ENCODE assay signal across 33 cellular contexts in genomic region chr4:7222521-7222920, GRCh38. TPM values are rescaled to one million over a fixed set of nuclear protein-coding genes. Genes with fewer than 3 reads are reported as not detected.
"Had no signal": no experiment of that assay in that cellular context is flagged by ENCODE, and none has a peak within 500 bp of the region (broad histone marks: within the 10 kb centered on the region; RNA-seq: fewer than 3 reads in every experiment).

No MANE protein-coding gene starts in this region.

- FAIRE-seq: K562, TTC549 had no signal

- H3K4me3 Mint-ChIP-seq: activated CD4-positive, alpha-beta T cell treated with anti-CD3 and anti-CD28 coated beads for 36 hours; activated CD4-positive, alpha-beta T cell treated with anti-CD3 and anti-CD28 coated beads, Interleukin-2, amount 10 ng/mL, durations not matched to agents 7 days and 5 days; activated CD8-positive, alpha-beta T cell treated with anti-CD3 and anti-CD28 coated beads, Interleukin-2, amount 10 ng/mL, durations not matched to agents 7 days and 5 days; activated naive CD4-positive, alpha-beta T cell treated with anti-CD3 and anti-CD28 coated beads, Interleukin-2, amount 50 U/mL, for 24 hours; activated naive CD8-positive, alpha-beta T cell treated with anti-CD3 and anti-CD28 coated beads, Interleukin-2, amount 10 ng/mL, durations not matched to agents 7 days and 5 days; activated T-cell treated with anti-CD3 and anti-CD28 coated beads, Interleukin-2, amount 50 U/mL, for 24 hours; T-helper 1 cell treated with Interleukin-12 subunit alpha and Interleukin-12 subunit beta and Interleukin-4 antibody, amounts not matched to agents 30 μg/mL and 1 μg/mL, for 36 hours; T-helper 2 cell treated with Interferon-gamma antibody and Interleukin-4, amounts not matched to agents 5 μg/mL and 100 μg/mL, for 36 hours; WTC11 had no signal

- H3K9me3 Mint-ChIP-seq: activated CD4-positive, alpha-beta T cell treated with anti-CD3 and anti-CD28 coated beads, Interleukin-2, amount 10 ng/mL, durations not matched to agents 7 days and 5 days; activated naive CD4-positive, alpha-beta T cell treated with anti-CD3 and anti-CD28 coated beads, Interleukin-2, amount 50 U/mL, for 24 hours; activated T-cell treated with anti-CD3 and anti-CD28 coated beads, Interleukin-2, amount 50 U/mL, for 24 hours; T-helper 1 cell treated with Interleukin-12 subunit alpha and Interleukin-12 subunit beta and Interleukin-4 antibody, amounts not matched to agents 30 μg/mL and 1 μg/mL, for 36 hours; T-helper 2 cell treated with Interferon-gamma antibody and Interleukin-4, amounts not matched to agents 5 μg/mL and 100 μg/mL, for 36 hours; WTC11 had no signal

- H3K27ac Mint-ChIP-seq: activated CD4-positive, alpha-beta T cell treated with anti-CD3 and anti-CD28 coated beads for 36 hours; activated CD4-positive, alpha-beta T cell treated with anti-CD3 and anti-CD28 coated beads, Interleukin-2, amount 10 ng/mL, durations not matched to agents 7 days and 5 days; activated CD8-positive, alpha-beta T cell treated with anti-CD3 and anti-CD28 coated beads, Interleukin-2, amount 10 ng/mL, durations not matched to agents 7 days and 5 days; activated naive CD4-positive, alpha-beta T cell treated with anti-CD3 and anti-CD28 coated beads, Interleukin-2, amount 50 U/mL, for 24 hours; activated naive CD8-positive, alpha-beta T cell treated with anti-CD3 and anti-CD28 coated beads, Interleukin-2, amount 10 ng/mL, durations not matched to agents 7 days and 5 days; activated T-cell treated with anti-CD3 and anti-CD28 coated beads, Interleukin-2, amount 50 U/mL, for 24 hours; activated T-helper 2 cell treated with anti-CD3 and anti-CD28 coated beads, Interferon-gamma antibody, Interleukin-2, Interleukin-4, amounts not matched to agents 10 μg/mL and 5 μg/mL and 100 μg/mL, durations not matched to agents 14 hours and 24 hours and 36 hours; T-helper 1 cell treated with Interleukin-12 subunit alpha and Interleukin-12 subunit beta and Interleukin-4 antibody, amounts not matched to agents 30 μg/mL and 1 μg/mL, for 36 hours; T-helper 2 cell treated with Interferon-gamma antibody and Interleukin-4, amounts not matched to agents 5 μg/mL and 100 μg/mL, for 36 hours; WTC11 had no signal

- H3K27me3 ChIP-seq: ascending aorta, body of pancreas, breast epithelium, Peyer's patch had no signal

- H3K27ac ChIP-seq: ascending aorta, body of pancreas, breast epithelium, Peyer's patch, SK-N-MC had no signal

- H3K9me3 ChIP-seq: ascending aorta, body of pancreas, breast epithelium, Peyer's patch had no signal

- H3K36me3 Mint-ChIP-seq: activated naive CD4-positive, alpha-beta T cell treated with anti-CD3 and anti-CD28 coated beads, Interleukin-2, amount 50 U/mL, for 24 hours; activated naive CD8-positive, alpha-beta T cell treated with anti-CD3 and anti-CD28 coated beads, Interleukin-2, amount 10 ng/mL, durations not matched to agents 7 days and 5 days; WTC11 had no signal

- DNase-seq: activated CD4-positive, alpha-beta T cell treated with anti-CD3 and anti-CD28 coated beads for 36 hours; activated CD4-positive, alpha-beta T cell treated with anti-CD3 and anti-CD28 coated beads, Interleukin-2, amount 10 ng/mL, durations not matched to agents 7 days and 5 days; activated CD4-positive, alpha-beta T cell treated with anti-CD3 and anti-CD28 coated beads, Interleukin-2, amount 50 U/mL, for 48 hours; activated CD8-positive, alpha-beta T cell treated with anti-CD3 and anti-CD28 coated beads, Interleukin-2, amount 10 ng/mL, durations not matched to agents 7 days and 5 days; activated gamma-delta T cell; activated naive CD4-positive, alpha-beta T cell treated with Interleukin-2 at 50 U/mL for 16 hours; activated naive CD8-positive, alpha-beta T cell treated with anti-CD3 and anti-CD28 coated beads, Interleukin-2, amount 10 ng/mL, durations not matched to agents 7 days and 5 days; activated T-cell treated with anti-CD3 and anti-CD28 coated beads, Interleukin-2, amount 50 U/mL, for 24 hours; amygdala; body of pancreas; caudate nucleus; IMR-90; NCI-H1105; NCI-H1417 treated with DMSO at 0.1 percent for 48 hours; NCI-H1694 treated with DMSO at 0.1 percent for 48 hours; NCI-H2029; NCI-H345; NCI-H524 treated with DMSO at 0.1 percent for 48 hours; PC-3; Peyer's patch; RPMI8226 had no signal

- H3K4me3 ChIP-seq: ascending aorta, body of pancreas, breast epithelium, K562, Peyer's patch, SK-N-MC had no signal

- H3K4me1 ChIP-seq: ascending aorta, body of pancreas, breast epithelium, Peyer's patch had no signal

- H3K4me1 Mint-ChIP-seq: activated CD4-positive, alpha-beta T cell treated with anti-CD3 and anti-CD28 coated beads for 36 hours; activated CD4-positive, alpha-beta T cell treated with anti-CD3 and anti-CD28 coated beads, Interleukin-2, amount 10 ng/mL, durations not matched to agents 7 days and 5 days; activated naive CD4-positive, alpha-beta T cell treated with anti-CD3 and anti-CD28 coated beads, Interleukin-2, amount 50 U/mL, for 24 hours; activated naive CD8-positive, alpha-beta T cell treated with anti-CD3 and anti-CD28 coated beads, Interleukin-2, amount 10 ng/mL, durations not matched to agents 7 days and 5 days; WTC11 had no signal

- H3K27me3 Mint-ChIP-seq: activated CD4-positive, alpha-beta T cell treated with anti-CD3 and anti-CD28 coated beads for 36 hours; activated CD4-positive, alpha-beta T cell treated with anti-CD3 and anti-CD28 coated beads, Interleukin-2, amount 10 ng/mL, durations not matched to agents 7 days and 5 days; activated naive CD8-positive, alpha-beta T cell treated with anti-CD3 and anti-CD28 coated beads, Interleukin-2, amount 10 ng/mL, durations not matched to agents 7 days and 5 days had no signal

- ATAC-seq: activated CD4-positive, alpha-beta T cell treated with anti-CD3 and anti-CD28 coated beads for 36 hours; activated CD4-positive, CD25-positive, alpha-beta regulatory T cell treated with anti-CD3 and anti-CD28 coated beads, Interleukin-2, amount 50 U/mL, for 24 hours; activated CD8-positive, alpha-beta T cell treated with anti-CD3 and anti-CD28 coated beads, Interleukin-2, amount 10 ng/mL, durations not matched to agents 7 days and 5 days; body of pancreas; K562; PC-3; WTC11 had no signal

- H3K36me3 ChIP-seq: ascending aorta, breast epithelium, Peyer's patch had no signal

RNA-seq across cellular contexts. Expression of gene SORCS2, which starts 30.2 kb away (rescaled TPM):
- total RNA-seq: activated CD4-positive, alpha-beta T cell treated with anti-CD3 and anti-CD28 coated beads, Interleukin-2, amount 10 ng/mL, durations not matched to agents 7 days and 5 days; activated CD8-positive, alpha-beta T cell treated with anti-CD3 and anti-CD28 coated beads, Interleukin-2, amount 10 ng/mL, durations not matched to agents 7 days and 5 days; activated naive CD8-positive, alpha-beta T cell treated with anti-CD3 and anti-CD28 coated beads, Interleukin-2, amount 10 ng/mL, durations not matched to agents 7 days and 5 days; K562; NCI-H460 had no signal
